23 cellular contexts compared by ENCODE assay signal in genomic region chr3:14568269-14568668, GRCh38. TPM values are rescaled to one million over a fixed set of nuclear protein-coding genes. Genes with fewer than 3 reads are reported as not detected.
"Had no signal": no experiment of that assay in that cellular context is flagged by ENCODE, and none has a peak within 500 bp of the region (broad histone marks: within the 10 kb centered on the region; RNA-seq: fewer than 3 reads in every experiment).

No MANE protein-coding gene starts in this region.

- H3K4me3 ChIP-seq: colonic mucosa, lower lobe of right lung, ovary, psoas muscle, skin epidermis, spleen, testis, tibial artery had no signal

- H3K9me3 Mint-ChIP-seq: dendritic cell treated with granulocyte-macrophage colony-stimulating factor and Interleukin-4, amounts not matched to agents 40 ng/mL and 50 ng/mL, for 4 days; naive thymus-derived CD8-positive, alpha-beta T cell; nephron progenitor cell; stimulated activated memory B cell treated with anti-CD40 and anti-IgM and Interleukin-4, amounts not matched to agents 10 μg/mL and 1 μg/mL and 100 μg/mL, for 72 hours; type B pancreatic cell had no signal

- DNase-seq: colonic mucosa; effector memory CD4-positive, alpha-beta T cell; erythroblast; head of caudate nucleus; left ventricle myocardium superior; lower lobe of right lung; naive thymus-derived CD8-positive, alpha-beta T cell; nephron progenitor cell; nucleus accumbens; ovary; psoas muscle; right cardiac atrium; spleen; stimulated activated CD4-positive, alpha-beta T cell treated with anti-CD3 and anti-CD28 coated beads, Interleukin-4, amount 100 ng/mL, for 4 hours; stimulated activated naive CD8-positive, alpha-beta T cell treated with anti-CD3 and anti-CD28 coated beads, Interleukin-15, Interleukin-2, amounts not matched to agents 100 U/mL and 50 U/mL, for 24 hours; substantia nigra; testis; tibial artery had no signal

- H3K4me1 ChIP-seq: colonic mucosa, lower lobe of right lung, psoas muscle, testis, tibial artery had no signal

- H3K36me3 Mint-ChIP-seq: naive thymus-derived CD8-positive, alpha-beta T cell; stimulated activated memory B cell treated with anti-CD40 and anti-IgM and Interleukin-4, amounts not matched to agents 10 μg/mL and 1 μg/mL and 100 μg/mL, for 72 hours; type B pancreatic cell had no signal

- H3K27ac ChIP-seq: colonic mucosa, lower lobe of right lung, ovary, psoas muscle, skin epidermis, testis, tibial artery had no signal

- H3K4me3 Mint-ChIP-seq: dendritic cell treated with granulocyte-macrophage colony-stimulating factor and Interleukin-4, amounts not matched to agents 40 ng/mL and 50 ng/mL, for 4 days; naive thymus-derived CD8-positive, alpha-beta T cell; nephron progenitor cell; stimulated activated memory B cell treated with anti-CD40 and anti-IgM and Interleukin-4, amounts not matched to agents 10 μg/mL and 1 μg/mL and 100 μg/mL, for 72 hours; type B pancreatic cell had no signal

- H3K27me3 ChIP-seq: colonic mucosa, ovary, testis had no signal

- H3K36me3 ChIP-seq: colonic mucosa, lower lobe of right lung, ovary, spleen, tibial artery had no signal

- H3K4me1 Mint-ChIP-seq: stimulated activated memory B cell treated with anti-CD40 and anti-IgM and Interleukin-4, amounts not matched to agents 10 μg/mL and 1 μg/mL and 100 μg/mL, for 72 hours had no signal

- H3K9me3 ChIP-seq: colonic mucosa, lower lobe of right lung, ovary, psoas muscle, spleen, testis, tibial artery had no signal

- ATAC-seq: left ventricle myocardium superior; lower lobe of right lung; naive thymus-derived CD8-positive, alpha-beta T cell; psoas muscle; right cardiac atrium; stimulated activated memory B cell treated with anti-CD40 and anti-IgM and Interleukin-4, amounts not matched to agents 10 μg/mL and 1 μg/mL and 100 μg/mL, for 72 hours; stimulated activated naive CD8-positive, alpha-beta T cell treated with anti-CD3 and anti-CD28 coated beads, Interleukin-15, Interleukin-2, amounts not matched to agents 100 U/mL and 50 U/mL, for 24 hours had no signal

- H3K27ac Mint-ChIP-seq: dendritic cell treated with granulocyte-macrophage colony-stimulating factor and Interleukin-4, amounts not matched to agents 40 ng/mL and 50 ng/mL, for 4 days; nephron progenitor cell; stimulated activated memory B cell treated with anti-CD40 and anti-IgM and Interleukin-4, amounts not matched to agents 10 μg/mL and 1 μg/mL and 100 μg/mL, for 72 hours; type B pancreatic cell had no signal

RNA-seq across cellular contexts. Expression of gene GRIP2, which starts 28.1 kb away (rescaled TPM):
- total RNA-seq: endothelial cell of umbilical vein; naive thymus-derived CD8-positive, alpha-beta T cell had no signal
- polyA plus RNA-seq: endothelial cell of umbilical vein; naive thymus-derived CD8-positive, alpha-beta T cell had no signal
